ENCODE assay signal across 2 cellular contexts in genomic region chr19:16581971-16582343, GRCh38.
TF ChIP-seq lines count a peak whose summit lies in the region.

No MANE protein-coding gene starts in this region.

TF ChIP-seq in GM23338, 12 proteins besides CTCF, POLR2A, EP300 and RAD21:
- TF ChIP-seq ZNF462 (CRISPR knock-in tag; IDR thresholded peaks at IDR 0.05) (no peak), ETS1 (IDR thresholded peaks at IDR 0.05) (no peak), CREB1 (CRISPR knock-in tag; IDR thresholded peaks at IDR 0.05; ENCODE audit: low read depth) (no peak)

TF ChIP-seq in WTC11, 78 proteins besides CTCF, POLR2A, EP300 and RAD21:
- no peak for TF ChIP-seq ARID4B (CRISPR knock-in tag; IDR thresholded peaks at IDR 0.05; ENCODE audit: borderline replicate concordance)
- TF ChIP-seq ATF2 (CRISPR knock-in tag; IDR thresholded peaks at IDR 0.05; ENCODE audit: borderline replicate concordance, low read depth), result no peak
- TF ChIP-seq ZNF317 (CRISPR knock-in tag; IDR thresholded peaks at IDR 0.05; ENCODE audit: borderline replicate concordance, low read depth), result no peak
- no peak for TF ChIP-seq ZNF219 (CRISPR knock-in tag; IDR thresholded peaks at IDR 0.05; ENCODE audit: borderline replicate concordance)
- no peak for TF ChIP-seq JUN (CRISPR knock-in tag; IDR thresholded peaks at IDR 0.05)
- TF ChIP-seq NFE2L1 (CRISPR knock-in tag; IDR thresholded peaks at IDR 0.05), result no peak
- no peak for TF ChIP-seq ZNF416 (CRISPR knock-in tag; IDR thresholded peaks at IDR 0.05)
- no peak for TF ChIP-seq USF1 (CRISPR knock-in tag; IDR thresholded peaks at IDR 0.05)
- TF ChIP-seq TP53 (CRISPR knock-in tag; IDR thresholded peaks at IDR 0.05), result no peak
- TF ChIP-seq ZNF121 (CRISPR knock-in tag; IDR thresholded peaks at IDR 0.05), result no peak
- no peak for TF ChIP-seq FOXJ3 (CRISPR knock-in tag; IDR thresholded peaks at IDR 0.05; ENCODE audit: borderline replicate concordance)
- TF ChIP-seq ZNF425 (CRISPR knock-in tag; conservative IDR thresholded peaks at IDR 0.05), result no peak
